In the genomic region with DNA sequence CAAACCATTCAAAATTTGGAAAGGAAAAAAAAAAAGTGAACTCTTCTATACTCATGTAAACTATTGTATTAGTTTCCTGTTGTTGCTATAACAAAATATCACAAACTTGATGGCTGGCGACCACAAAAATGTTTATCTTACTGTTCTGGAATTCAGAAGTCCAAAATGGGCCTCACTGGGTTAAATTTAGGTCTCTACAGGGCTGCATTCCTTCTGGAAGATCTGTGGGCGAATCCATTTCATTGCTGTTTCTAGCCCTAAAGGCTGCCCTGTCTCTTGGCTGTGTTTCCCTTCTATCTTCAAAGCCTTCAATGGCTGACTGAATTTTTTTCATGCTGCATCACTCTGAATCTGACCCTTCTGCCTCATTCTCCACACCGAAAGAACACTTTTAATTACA, we compare ENCODE assay signal across 12 cellular contexts.
DNase-seq lines count a peak whose midpoint lies in the region; ATAC-seq and TF ChIP-seq lines count a peak whose summit lies in the region.
"Had no signal": no experiment of that assay in that cellular context is flagged by ENCODE, and none has a peak within 500 bp of the region (broad histone marks: within the 10 kb centered on the region; RNA-seq: fewer than 3 reads in every experiment).

No MANE protein-coding gene starts in this region.

- H3K79me2 ChIP-seq in trophoblast cell (ENCODE audit: control insufficient read depth, insufficient read depth, low read length, poor library complexity) = no peaks in the 10 kb centered on the region

- no peak for TF ChIP-seq CTCF in fibroblast of pulmonary artery (IDR thresholded peaks at IDR 0.05; ENCODE audit: low read length, missing control alignments)

- no peak overlapping the region for H4K8ac ChIP-seq in trophoblast cell (ENCODE audit: low read depth, low read length)

- H2AFZ ChIP-seq in trophoblast cell (ENCODE audit: insufficient read depth, low read length, poor library complexity) = no peak overlapping the region

- no peak overlapping the region for H3K4ac ChIP-seq in trophoblast cell (ENCODE audit: low read depth, low read length)

- H2BK12ac ChIP-seq in trophoblast cell (ENCODE audit: low read length) = no peak overlapping the region

- H3K4me2 ChIP-seq in trophoblast cell (ENCODE audit: low read length) = no peak overlapping the region

- no peaks in the 10 kb centered on the region for H3K36me3 ChIP-seq in SK-N-MC (ENCODE audit: insufficient read depth, low read length)
- H3K36me3 ChIP-seq in trophoblast cell (ENCODE audit: control insufficient read depth in 1 of 2, insufficient read depth in 2 of 2, low read length in 2 of 2) = no peaks in the 10 kb centered on the region
- H3K36me3 ChIP-seq: cardiac muscle cell, thoracic aorta had no signal

- no peak overlapping the region for H3K14ac ChIP-seq in trophoblast cell (ENCODE audit: low read length)

- intact Hi-C loops in left ventricle myocardium superior (cut with micrococcal nuclease) = no loop called here

- DNase-seq in GM04503 (ENCODE audit: low read depth) (peak; percentile 65), SK-N-MC (ENCODE audit: low read depth, low spot score) (no peak), fibroblast of pulmonary artery (ENCODE audit: low read depth) (peak; percentile 67), trophoblast cell (no peak), left ventricle myocardium superior (no peak), NCI-H69 (lab: John Stamatoyannopoulos, UW) (no peak)
- no peak for DNase-seq in activated CD4-positive, CD25-positive, alpha-beta regulatory T cell (lab: John Stamatoyannopoulos, UW)
- DNase-seq: activated naive CD4-positive, alpha-beta T cell; CD4-positive, CD25-positive, alpha-beta regulatory T cell; stimulated activated CD4-positive, alpha-beta T cell treated with anti-CD3 and anti-CD28 coated beads, Interleukin-1b, Interleukin-23, amount 100 ng/mL, for 48 hours had no signal

- H4K91ac ChIP-seq in trophoblast cell (ENCODE audit: low read depth, low read length) = no peak overlapping the region

- no peak overlapping the region for H3K4me3 ChIP-seq in SK-N-MC
- H3K4me3 ChIP-seq in fibroblast of pulmonary artery (replicated peaks; ENCODE audit: low read depth, low read length) = no peak overlapping the region
- H3K4me3 ChIP-seq in trophoblast cell (ENCODE audit: low read depth, low read length) = no peak overlapping the region
- H3K4me3 ChIP-seq: cardiac muscle cell, thoracic aorta had no signal

- no peaks in the 10 kb centered on the region for H3K4me1 ChIP-seq in trophoblast cell (ENCODE audit: control insufficient read depth in 1 of 2, insufficient read depth in 2 of 2, low read length in 2 of 2)

- no peak for ATAC-seq in left ventricle myocardium superior

- no peak overlapping the region for H3K18ac ChIP-seq in trophoblast cell (ENCODE audit: low read length)

- H3K23ac ChIP-seq in trophoblast cell (ENCODE audit: low read length) = no peak overlapping the region

- no peak overlapping the region for H2BK5ac ChIP-seq in trophoblast cell (ENCODE audit: low read depth, low read length, poor library complexity)

- H3K27me3 ChIP-seq in trophoblast cell (ENCODE audit: insufficient read depth, low read length) = no peaks in the 10 kb centered on the region
- H3K27me3 ChIP-seq: cardiac muscle cell had no signal

- H2BK120ac ChIP-seq in trophoblast cell (ENCODE audit: insufficient read depth, low read length, poor library complexity) = no peak overlapping the region

- H2AK5ac ChIP-seq in trophoblast cell (ENCODE audit: low read length) = no peak overlapping the region

- no peaks in the 10 kb centered on the region for H3K79me1 ChIP-seq in trophoblast cell (ENCODE audit: low read length)

- H3K9ac ChIP-seq in SK-N-MC (ENCODE audit: insufficient read length) = no peak overlapping the region
- H3K9ac ChIP-seq in trophoblast cell (ENCODE audit: low read length) = no peak overlapping the region

- H3K27ac ChIP-seq in SK-N-MC (peak overlapping the region; percentile 72; the same call in 1 of the 2 replicates), trophoblast cell (ENCODE audit: low read depth, low read length) (peak overlapping the region; percentile 19)
- H3K27ac ChIP-seq: cardiac muscle cell, thoracic aorta had no signal

- WGBS in trophoblast cell (ENCODE audit: extremely low coverage, insufficient coverage, insufficient read length) = no CpG with 5 or more reads among the region's 3 CpGs

- H3K9me3 ChIP-seq in SK-N-MC (ENCODE audit: low read depth, low read length) = no peaks in the 10 kb centered on the region
- no peaks in the 10 kb centered on the region for H3K9me3 ChIP-seq in trophoblast cell (ENCODE audit: insufficient read depth, low read depth, low read length)
- H3K9me3 ChIP-seq: thoracic aorta had no signal

- H4K12ac ChIP-seq in trophoblast cell (ENCODE audit: low read depth, low read length) = no peak overlapping the region

Comparison
In these comparisons a context has a peak if more than half of its experiments do, and no peak if none do; other contexts are left out.
1. DNase-seq: peak in GM04503 (single experiment) and fibroblast of pulmonary artery (single experiment); none in SK-N-MC (single experiment), trophoblast cell (0 of 2), activated CD4-positive, CD25-positive, alpha-beta regulatory T cell (0 of 4), left ventricle myocardium superior (single experiment) and NCI-H69 (single experiment).